25 cellular contexts compared by ENCODE assay signal in the genomic region with DNA sequence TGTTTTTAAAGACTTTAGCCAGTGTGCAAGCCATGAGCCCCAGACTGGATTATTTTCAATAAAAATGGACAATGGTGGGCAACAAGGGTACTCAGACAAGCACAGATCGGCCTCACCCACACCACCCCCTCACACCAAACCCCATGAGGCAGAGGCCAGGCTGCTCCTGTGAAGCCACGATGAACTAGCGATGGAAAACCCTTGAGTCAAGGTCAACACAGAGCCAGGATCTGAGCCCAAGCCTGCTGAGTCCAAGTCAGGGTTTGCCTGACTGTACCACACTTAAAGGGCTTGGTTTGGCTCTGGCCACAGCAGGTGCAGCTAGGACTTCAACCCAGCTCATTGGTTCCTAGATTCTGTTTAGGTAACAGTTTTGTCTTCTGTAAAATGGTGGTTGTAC.
DNase-seq lines count a peak whose midpoint lies in the region; ATAC-seq and TF ChIP-seq lines count a peak whose summit lies in the region.
"Had no signal": no experiment of that assay in that cellular context is flagged by ENCODE, and none has a peak within 500 bp of the region (broad histone marks: within the 10 kb centered on the region; RNA-seq: fewer than 3 reads in every experiment).

No MANE protein-coding gene starts in this region.

- no peaks in the 10 kb centered on the region for H3K9me3 Mint-ChIP-seq in activated T-helper 17 cell treated with anti-CD3 and anti-CD28 coated beads, Interleukin-2, amount 50 U/mL, for 72 hours

- DNase-seq in heart left ventricle (peak in 1 of 5 donors; percentile 39), right atrium auricular region (ENCODE audit: low spot score) (no peak), globus pallidus (ENCODE audit: low spot score) (peak; percentile 24), substantia nigra (lab: John Stamatoyannopoulos, UW) (peak in 1 of 49 donors; percentile 21), NAMALWA (ENCODE audit: low spot score) (no peak), COLO829 (ENCODE audit: low spot score) (no peak), dedifferentiated amniotic fluid mesenchymal stem cell (ENCODE audit: extremely low spot score) (no peak)
- DNase-seq: 8988T, ACHN, BE2C, EL, GDM1, GM23248, Kasumi-1, MV-4-11, NCI-H1105 treated with DMSO at 0.1 percent for 48 hours, NCI-H146, NCI-H1930, NCI-H2107, NCI-H748 treated with DMSO at 0.1 percent for 48 hours had no signal

- H3K4me1 Mint-ChIP-seq in activated T-helper 17 cell treated with anti-CD3 and anti-CD28 coated beads, Interleukin-2, amount 50 U/mL, for 72 hours, result peaks cover 3% of the 10 kb centered on the region

- H3K27me3 ChIP-seq in heart left ventricle (no peaks in the 10 kb centered on the region), right atrium auricular region (no peaks in the 10 kb centered on the region)
- H3K27me3 ChIP-seq: BE2C, SJSA1 had no signal

- peaks cover 0 to 62% (median 15%) of the 10 kb centered on the region in 9 donors for H3K36me3 ChIP-seq in heart left ventricle
- no peaks in the 10 kb centered on the region for H3K36me3 ChIP-seq in right atrium auricular region
- H3K36me3 ChIP-seq: BE2C, SJSA1 had no signal

- H3K27ac ChIP-seq in heart left ventricle, result no peak overlapping the region
- H3K27ac ChIP-seq in right atrium auricular region, result no peak overlapping the region
- H3K27ac ChIP-seq in substantia nigra (ENCODE audit: low read depth, low read length, poor library complexity, severe bottlenecking), result peak overlapping the region; percentile 72
- H3K27ac ChIP-seq: GM23248, SJSA1 had no signal

- no peak for TF ChIP-seq POLR2A in heart left ventricle (IDR thresholded peaks at IDR 0.05)

- H3K4me1 ChIP-seq in heart left ventricle, result peaks cover 0 to 16% (median 0%) of the 10 kb centered on the region in 12 donors
- no peaks in the 10 kb centered on the region for H3K4me1 ChIP-seq in right atrium auricular region
- H3K4me1 ChIP-seq: BE2C, SJSA1 had no signal

- H3K27me3 Mint-ChIP-seq in activated T-helper 17 cell treated with anti-CD3 and anti-CD28 coated beads, Interleukin-2, amount 50 U/mL, for 72 hours, result no peaks in the 10 kb centered on the region

- H3K27ac Mint-ChIP-seq in activated T-helper 17 cell treated with anti-CD3 and anti-CD28 coated beads, Interleukin-2, amount 50 U/mL, for 72 hours, result peak overlapping the region; percentile 17

- 63 to 83% (median 73%) methylated on average over 2 to 3 of the region's 3 CpGs for WGBS in heart left ventricle, 4 donors

- TF ChIP-seq CTCF in heart left ventricle (IDR thresholded peaks at IDR 0.05) (no peak), right atrium auricular region (IDR thresholded peaks at IDR 0.05) (no peak)

- ATAC-seq in heart left ventricle, result peak in 3 of 4 donors; percentile 36 to 70 (median 39)
- ATAC-seq in activated T-helper 17 cell treated with anti-CD3 and anti-CD28 coated beads, Interleukin-2, amount 50 U/mL, for 72 hours (replicated peaks), result no peak
- ATAC-seq: GM12878 had no signal

- peaks cover 90% of the 10 kb centered on the region for H3K36me3 Mint-ChIP-seq in activated T-helper 17 cell treated with anti-CD3 and anti-CD28 coated beads, Interleukin-2, amount 50 U/mL, for 72 hours (ENCODE audit: low read depth)

- H3K4me3 ChIP-seq in heart left ventricle, result no peak overlapping the region
- H3K4me3 ChIP-seq in right atrium auricular region, result no peak overlapping the region
- H3K4me3 ChIP-seq: GM12878, GM23248, K562, SJSA1 had no signal

- H3K9me3 ChIP-seq in heart left ventricle, result peaks cover 0 to 10% (median 4%) of the 10 kb centered on the region in 12 donors
- peaks cover 0 to 4% of the 10 kb centered on the region in 2 donors for H3K9me3 ChIP-seq in right atrium auricular region
- H3K9me3 ChIP-seq: BE2C, SJSA1 had no signal

- no peak overlapping the region for H3K4me3 Mint-ChIP-seq in activated T-helper 17 cell treated with anti-CD3 and anti-CD28 coated beads, Interleukin-2, amount 50 U/mL, for 72 hours
- H3K4me3 Mint-ChIP-seq: H9 had no signal

- intact Hi-C loops in heart left ventricle (cut with DNase I), result loop anchor here in 3 of 10 donors (10.0 kb wide), 1 partner anchor 407 kb away; no protein-coding TSS in a partner anchor
